In the genomic region with DNA sequence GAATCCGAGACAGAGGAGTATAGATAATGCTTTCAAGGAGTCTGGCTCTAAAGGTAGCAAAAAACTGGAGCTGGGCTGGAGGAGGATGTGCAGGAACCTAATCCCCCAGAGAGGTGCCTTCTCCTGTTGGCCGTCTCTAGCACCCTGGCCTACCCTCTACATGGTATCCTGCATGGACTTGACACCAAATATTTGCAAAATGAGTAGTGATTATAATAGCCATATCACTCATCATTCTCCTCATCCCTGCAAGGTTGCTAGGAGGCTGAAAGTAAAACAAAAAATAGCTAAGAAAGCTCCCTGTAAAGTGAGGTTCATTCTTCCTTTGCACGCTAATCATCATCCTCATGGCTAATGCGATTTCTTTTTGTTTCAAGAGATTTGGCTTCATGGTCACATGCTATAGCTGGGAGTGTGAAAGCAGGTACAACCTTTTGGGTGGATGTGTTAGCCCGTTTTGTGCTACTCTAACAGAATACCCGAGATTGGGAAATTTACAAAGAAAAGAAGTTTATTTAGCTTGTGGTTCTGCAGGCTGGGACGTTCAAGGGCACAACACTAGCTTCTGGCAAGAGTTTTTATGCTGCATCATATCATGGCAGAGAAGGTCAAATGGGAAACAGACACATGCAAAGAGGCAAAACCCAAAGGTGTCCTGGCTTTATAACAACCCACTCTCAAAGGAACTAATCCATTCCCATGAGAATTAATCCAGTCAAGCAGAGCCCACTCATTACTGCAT, we compare ENCODE assay signal across 31 cellular contexts. TPM values are rescaled to one million over a fixed set of nuclear protein-coding genes. Genes with fewer than 3 reads are reported as not detected.
"Had no signal": no experiment of that assay in that cellular context is flagged by ENCODE, and none has a peak within 500 bp of the region (broad histone marks: within the 10 kb centered on the region; RNA-seq: fewer than 3 reads in every experiment).

No MANE protein-coding gene starts in this region.

- H3K9me3 ChIP-seq: gastroesophageal sphincter, heart left ventricle, left lung, ovary, psoas muscle, spleen, suprapubic skin, transverse colon, upper lobe of right lung, uterus had no signal

- H3K27me3 ChIP-seq: dorsolateral prefrontal cortex, heart left ventricle, hepatocyte, left lung, neural progenitor cell, ovary, spleen, suprapubic skin, transverse colon, upper lobe of right lung, uterus had no signal

- H3K4me3 ChIP-seq: dorsolateral prefrontal cortex, gastroesophageal sphincter, heart left ventricle, hepatocyte, left lung, neural progenitor cell, ovary, psoas muscle, skin epidermis, spleen, suprapubic skin, transverse colon, upper lobe of right lung, uterus had no signal

- DNase-seq: dorsolateral prefrontal cortex; effector CD4-positive, alpha-beta T cell; foreskin fibroblast; heart left ventricle; left cardiac atrium; left lung; mesendoderm; midbrain; naive thymus-derived CD4-positive, alpha-beta T cell; occipital lobe; ovary; posterior cingulate gyrus; psoas muscle; right cardiac atrium; spleen; stimulated activated CD4-positive, alpha-beta T cell treated with anti-CD3 and anti-CD28 coated beads, Interleukin-4, amount 100 ng/mL, for 4 hours; stimulated activated naive CD8-positive, alpha-beta T cell treated with anti-CD3 and anti-CD28 coated beads, Interleukin-15, amount 100 ng/mL, for 72 hours; transverse colon; upper lobe of right lung; uterus had no signal

- H3K4me3 Mint-ChIP-seq: naive thymus-derived CD4-positive, alpha-beta T cell; nephron; neural progenitor cell; stimulated activated memory B cell treated with anti-CD40 and anti-IgM and Interleukin-4, amounts not matched to agents 10 μg/mL and 1 μg/mL and 100 μg/mL, for 72 hours; stimulated activated naive CD8-positive, alpha-beta T cell treated with anti-CD3 and anti-CD28 coated beads, Interleukin-15, amount 100 ng/mL, for 72 hours had no signal

- H3K27ac ChIP-seq: dorsolateral prefrontal cortex, epithelial cell of prostate, gastroesophageal sphincter, heart left ventricle, hepatocyte, left lung, neural progenitor cell, ovary, psoas muscle, spleen, suprapubic skin, transverse colon, upper lobe of right lung, uterus had no signal

- H3K36me3 Mint-ChIP-seq: neural progenitor cell had no signal

- H3K4me1 Mint-ChIP-seq: nephron, neural progenitor cell had no signal

- H3K9me3 Mint-ChIP-seq: nephron; neural progenitor cell; stimulated activated naive CD8-positive, alpha-beta T cell treated with anti-CD3 and anti-CD28 coated beads, Interleukin-15, amount 100 ng/mL, for 72 hours had no signal

- ATAC-seq: esophagus mucosa; gastroesophageal sphincter; heart left ventricle; left cardiac atrium; left lung; naive thymus-derived CD4-positive, alpha-beta T cell; psoas muscle; right cardiac atrium; stimulated activated memory B cell treated with anti-CD40 and anti-IgM and Interleukin-4, amounts not matched to agents 10 μg/mL and 1 μg/mL and 100 μg/mL, for 72 hours; stimulated activated naive CD8-positive, alpha-beta T cell treated with anti-CD3 and anti-CD28 coated beads, Interleukin-15, amount 100 ng/mL, for 72 hours; upper lobe of right lung had no signal

- H3K36me3 ChIP-seq: gastroesophageal sphincter, heart left ventricle, left lung, neural progenitor cell, ovary, spleen, suprapubic skin, transverse colon, upper lobe of right lung, uterus had no signal

- FAIRE-seq: colon had no signal

- H3K27me3 Mint-ChIP-seq: stimulated activated memory B cell treated with anti-CD40 and anti-IgM and Interleukin-4, amounts not matched to agents 10 μg/mL and 1 μg/mL and 100 μg/mL, for 72 hours had no signal

- H3K4me1 ChIP-seq: gastroesophageal sphincter, neural progenitor cell, psoas muscle, suprapubic skin, uterus had no signal

- H3K27ac Mint-ChIP-seq: nephron; neural progenitor cell; stimulated activated naive CD8-positive, alpha-beta T cell treated with anti-CD3 and anti-CD28 coated beads, Interleukin-15, amount 100 ng/mL, for 72 hours had no signal

RNA-seq across cellular contexts. Expression of gene CIITA, which starts 27.1 kb away (rescaled TPM):
- total RNA-seq: hepatocyte had no signal

RNA-seq across cellular contexts. Expression of gene TVP23A, which starts 31.3 kb away (rescaled TPM):
- total RNA-seq: esophagus mucosa, lung microvascular endothelial cell had no signal
